In genomic region chr6:9710574-9710973, GRCh38 we compare ENCODE assay signal across 24 cellular contexts.
"Had no signal": no experiment of that assay in that cellular context is flagged by ENCODE, and none has a peak within 500 bp of the region (broad histone marks: within the 10 kb centered on the region; RNA-seq: fewer than 3 reads in every experiment).

No MANE protein-coding gene starts in this region.

- DNase-seq: activated CD4-positive, alpha-beta memory T cell treated with anti-CD3 and anti-CD28 coated beads for 36 hours; activated CD4-positive, alpha-beta T cell treated with anti-CD3 and anti-CD28 coated beads for 4 hours; activated CD4-positive, CD25-positive, alpha-beta regulatory T cell; activated effector memory CD4-positive, alpha-beta T cell treated with Interleukin-2 at 50 U/mL for 16 hours; activated naive CD4-positive, alpha-beta T cell treated with anti-CD3 and anti-CD28 coated beads, Interleukin-2, amount 50 U/mL, for 16 hours; activated naive CD8-positive, alpha-beta T cell treated with anti-CD3 and anti-CD28 coated beads, Interleukin-2, amount 50 U/mL, for 24 hours; activated T-cell treated with anti-CD3 and anti-CD28 coated beads, Interleukin-2, amount 50 U/mL, for 72 hours; anterior cingulate cortex; effector memory CD8-positive, alpha-beta T cell; hypothalamus; left ventricle myocardium superior; mammary epithelial cell; pancreas; psoas muscle; right cardiac atrium; stimulated activated CD4-positive, alpha-beta T cell treated with anti-CD3 and anti-CD28 coated beads, Interleukin-12 subunit alpha, Interleukin-12 subunit beta, amount 100 ng/mL, for 4 hours; stimulated activated CD4-positive, alpha-beta T cell treated with anti-CD3 and anti-CD28 coated beads, Interleukin-4, amount 100 ng/mL, for 4 hours; stimulated activated naive CD8-positive, alpha-beta T cell treated with anti-CD3 and anti-CD28 coated beads, Interleukin-15, Interleukin-2, amounts not matched to agents 100 U/mL and 50 U/mL, for 24 hours; T-helper 17 cell; upper lobe of right lung had no signal

- H3K9me3 Mint-ChIP-seq: activated CD4-positive, alpha-beta memory T cell treated with anti-CD3 and anti-CD28 coated beads for 36 hours; brain; nephron had no signal

- H3K27ac Mint-ChIP-seq: activated CD4-positive, alpha-beta memory T cell treated with anti-CD3 and anti-CD28 coated beads for 36 hours; activated naive CD8-positive, alpha-beta T cell treated with anti-CD3 and anti-CD28 coated beads, Interleukin-2, amount 50 U/mL, for 24 hours; activated T-cell treated with anti-CD3 and anti-CD28 coated beads, Interleukin-2, amount 50 U/mL, for 72 hours; effector memory CD8-positive, alpha-beta T cell; nephron; T-helper 17 cell had no signal

- FAIRE-seq: endothelial cell of umbilical vein, frontal cortex, pancreas had no signal

- H3K27me3 ChIP-seq: pancreas, upper lobe of right lung had no signal

- H3K9me3 ChIP-seq: pancreas, psoas muscle, upper lobe of right lung had no signal

- H3K4me1 Mint-ChIP-seq: activated naive CD8-positive, alpha-beta T cell treated with anti-CD3 and anti-CD28 coated beads, Interleukin-2, amount 50 U/mL, for 24 hours; nephron; T-helper 17 cell had no signal

- H3K27ac ChIP-seq: pancreas, psoas muscle, upper lobe of right lung had no signal

- H3K36me3 ChIP-seq: pancreas, upper lobe of right lung had no signal

- H3K4me3 Mint-ChIP-seq: activated CD4-positive, alpha-beta memory T cell treated with anti-CD3 and anti-CD28 coated beads for 36 hours; activated naive CD8-positive, alpha-beta T cell treated with anti-CD3 and anti-CD28 coated beads, Interleukin-2, amount 50 U/mL, for 24 hours; activated T-cell treated with anti-CD3 and anti-CD28 coated beads, Interleukin-2, amount 50 U/mL, for 72 hours; brain; effector memory CD8-positive, alpha-beta T cell; nephron; T-helper 17 cell had no signal

- H3K4me3 ChIP-seq: pancreas, psoas muscle, upper lobe of right lung had no signal

- H3K4me1 ChIP-seq: pancreas, psoas muscle, upper lobe of right lung had no signal

- H3K36me3 Mint-ChIP-seq: activated CD4-positive, alpha-beta memory T cell treated with anti-CD3 and anti-CD28 coated beads for 36 hours; brain had no signal

- H3K27me3 Mint-ChIP-seq: activated CD4-positive, alpha-beta memory T cell treated with anti-CD3 and anti-CD28 coated beads for 36 hours; activated naive CD8-positive, alpha-beta T cell treated with anti-CD3 and anti-CD28 coated beads, Interleukin-2, amount 50 U/mL, for 24 hours; effector memory CD8-positive, alpha-beta T cell; T-helper 17 cell had no signal
